8 cellular contexts compared by ENCODE assay signal in genomic region chr14:75711134-75711795, GRCh38. TPM values are rescaled to one million over a fixed set of nuclear protein-coding genes. Genes with fewer than 3 reads are reported as not detected.
DNase-seq lines count a peak whose midpoint lies in the region; ATAC-seq, FAIRE-seq and TF ChIP-seq lines count a peak whose summit lies in the region.

No MANE protein-coding gene starts in this region.

- H3K9me3 ChIP-seq in colonic mucosa (no peaks in the 10 kb centered on the region), HepG2 (ENCODE audit: low read length) (no peaks in the 10 kb centered on the region), upper lobe of left lung (no peaks in the 10 kb centered on the region)

- TF ChIP-seq EP300 in HepG2 (IDR thresholded peaks at IDR 0.05; ENCODE audit: low read depth in 2 of 2, low read length in 2 of 2) (no peak), HepG2 (CRISPR knock-in tag; IDR thresholded peaks at IDR 0.05; ENCODE audit: borderline replicate concordance) (no peak), upper lobe of left lung (IDR thresholded peaks at IDR 0.05) (no peak)

- no peaks in the 10 kb centered on the region for H3K79me2 ChIP-seq in HepG2 (ENCODE audit: insufficient read depth, low read length)

- H3K27me3 ChIP-seq in colonic mucosa (no peaks in the 10 kb centered on the region), HepG2 (ENCODE audit: control insufficient read depth in 1 of 2, insufficient read depth in 2 of 2, low read length in 2 of 2) (no peaks in the 10 kb centered on the region), upper lobe of left lung (no peaks in the 10 kb centered on the region)

- in situ Hi-C loops in HepG2 (cut with HindIII; ENCODE audit: extremely low pct_ligation_motif_present, low pct_unique_long_range_greater_than_20kb) = loop anchor here (5.0 to 25.0 kb wide), 2 partner anchors 271 to 676 kb away; partner anchors contain the start of genes ESRRB and TGFB3

- no peaks in the 10 kb centered on the region for H3K4me1 ChIP-seq in colonic mucosa
- H3K4me1 ChIP-seq in HepG2 (ENCODE audit: insufficient read depth, low read length) = peaks cover 25% of the 10 kb centered on the region
- H3K4me1 ChIP-seq in upper lobe of left lung = peaks cover 6 to 17% (median 13%) of the 10 kb centered on the region in 4 donors

- intact Hi-C loops in colonic mucosa (cut with DNase I) (no loop called here), HepG2 (cut with micrococcal nuclease; ENCODE audit: unreplicated experiment) (loop anchor here (1.0 to 10.0 kb wide), 4 partner anchors 81 to 271 kb away; no protein-coding TSS in a partner anchor)

- H4K20me1 ChIP-seq in HepG2 (ENCODE audit: insufficient read depth, low read length) = no peaks in the 10 kb centered on the region

- TF ChIP-seq RAD21 in HepG2 (CRISPR knock-in tag; IDR thresholded peaks at IDR 0.05) = no peak

- H3K9ac ChIP-seq in colonic mucosa (ENCODE audit: low read depth in 2 of 2, low read length in 2 of 2) (no peak overlapping the region), HepG2 (ENCODE audit: insufficient read depth, low read depth, low read length) (no peak overlapping the region)

- H3K4me2 ChIP-seq in HepG2 (ENCODE audit: low read depth, low read length) = peak overlapping the region; percentile 66

- peak; percentile 67 for ATAC-seq in HepG2
- peak; percentile 48 to 79 for ATAC-seq in upper lobe of left lung (ENCODE audit: low FRiP score in 2 of 2)
- no peak for ATAC-seq in GM18519 (IDR thresholded peaks at IDR 0.05; ENCODE audit: low FRiP score, unreplicated experiment)

- no peak for FAIRE-seq in HepG2 (lab: Jason Lieb, UNC)

- TF ChIP-seq CTCF in AG09309 (IDR thresholded peaks at IDR 0.05; ENCODE audit: control insufficient read depth, insufficient read depth, low read depth, low read length, missing control alignments) = peak; percentile 93
- TF ChIP-seq CTCF in GM12873 (IDR thresholded peaks at IDR 0.05; ENCODE audit: insufficient read depth, low read depth, low read length, missing control alignments) = peak; percentile 77
- TF ChIP-seq CTCF in colonic mucosa (IDR thresholded peaks at IDR 0.05) = peak; percentile 33
- TF ChIP-seq CTCF in HepG2 (CRISPR knock-in tag; IDR thresholded peaks at IDR 0.05) = peak; percentile 61
- peak; percentile 24 to 63 (median 56) for TF ChIP-seq CTCF in upper lobe of left lung (IDR thresholded peaks at IDR 0.05)

- WGBS in HepG2 (ENCODE audit: low lambda C conversion rate) = 75% methylated on average over 4 of the region's 4 CpGs
- 65 to 69% methylated on average over 4 of the region's 4 CpGs for WGBS in upper lobe of left lung, 2 donors

- CTCF ChIA-PET in HepG2 (lab: Yijun Ruan, JAX; ENCODE audit: low intra/inter-chr PET ratio, low total read pairs) = interaction anchor here (0.6 to 1.4 kb wide), 2 partner anchors 173 to 269 kb away, joined by 3 to 4 read pairs; no protein-coding TSS in a partner anchor

- no peak overlapping the region for H2AFZ ChIP-seq in HepG2 (ENCODE audit: low read length)

- TF ChIP-seq POLR2A in HepG2 (IDR thresholded peaks at IDR 0.05; ENCODE audit: insufficient read depth in 1 of 2, low read depth in 2 of 2, low read length in 2 of 2) = no peak
- no peak for TF ChIP-seq POLR2A in upper lobe of left lung (IDR thresholded peaks at IDR 0.05)

- H3K36me3 ChIP-seq in colonic mucosa = no peaks in the 10 kb centered on the region
- H3K36me3 ChIP-seq in HepG2 (replicated peaks in 1 of 2; ENCODE audit: control insufficient read depth in 1 of 2, insufficient read depth in 2 of 2, low read length in 2 of 2) = peaks cover 0 to 4% of the 10 kb centered on the region in 2 experiments; a peak in 2 of 5 replicates
- H3K36me3 ChIP-seq in upper lobe of left lung = peaks cover 0 to 15% (median 4%) of the 10 kb centered on the region in 4 donors

- POLR2A ChIA-PET in HepG2 (lab: Yijun Ruan, JAX) = interaction anchor here (0.7 to 1.0 kb wide), 2 partner anchors 18 to 271 kb away, joined by 3 read pairs; no protein-coding TSS in a partner anchor

- H3K27ac ChIP-seq in colonic mucosa (no peak overlapping the region), HepG2 (ENCODE audit: extremely low read length, insufficient read depth, low read length) (peak overlapping the region; percentile 70), upper lobe of left lung (peak overlapping the region; percentile 64 to 76 (median 75))

- H3K4me3 ChIP-seq in AG09309 (ENCODE audit: control insufficient read depth, low read depth, low read length) (no peak overlapping the region), colonic mucosa (no peak overlapping the region), HepG2 (replicated peaks in 1 of 3; ENCODE audit: insufficient read depth in 1 of 3, low read depth in 2 of 3, low read length in 3 of 3) (no peak overlapping the region), upper lobe of left lung (no peak overlapping the region)

- BruUV-seq in HepG2 (replicated peaks; lab: Mats Ljungman, UMichigan) = no TSS peak

- DNase-seq in AG09309 (ENCODE audit: low read depth) (peak; percentile 29), NCI-H748 (lab: John Stamatoyannopoulos, UW; ENCODE audit: unreplicated experiment) (peak; percentile 38), colonic mucosa (no peak), HepG2 (ENCODE audit: low spot score) (peak; percentile 47), upper lobe of left lung (peak in 1 of 2 donors; percentile 24)
- DNase-seq in activated CD8-positive, alpha-beta memory T cell treated with anti-CD3 and anti-CD28 coated beads, Interleukin-2, amount 50 U/mL, for 48 hours = no peak

TF ChIP-seq in HepG2, 621 proteins besides CTCF, POLR2A, EP300 and RAD21 (continues in another document):
- TF ChIP-seq STAG1 (CRISPR knock-in tag; IDR thresholded peaks at IDR 0.05) (peak; percentile 74), DR1 (CRISPR knock-in tag; IDR thresholded peaks at IDR 0.05) (no peak), CC2D1A (CRISPR knock-in tag; IDR thresholded peaks at IDR 0.05) (no peak), ZNF225 (CRISPR knock-in tag; IDR thresholded peaks at IDR 0.05) (no peak), GZF1 (CRISPR knock-in tag; IDR thresholded peaks at IDR 0.05) (no peak), NFATC3 (CRISPR knock-in tag; IDR thresholded peaks at IDR 0.05) (no peak), SMC3 (IDR thresholded peaks at IDR 0.05; ENCODE audit: low read length) (peak; percentile 57), TRIM24 (CRISPR knock-in tag; IDR thresholded peaks at IDR 0.05) (no peak), SRF (IDR thresholded peaks at IDR 0.05; ENCODE audit: low read depth, low read length) (no peak), SCMH1 (CRISPR knock-in tag; IDR thresholded peaks at IDR 0.05; ENCODE audit: borderline replicate concordance) (no peak)

RNA-seq across cellular contexts. Expression of gene TTLL5, which starts 50.2 kb away (rescaled TPM):
- 10 to 100 TPM; 26.5 to 37.3 TPM for total RNA-seq in colonic mucosa
- 18.8 and 22.0 TPM in 2 replicates for total RNA-seq in HepG2 (2016; rRNA removed; fragmentation: Illumina TruSeq; extraction: Trizol)
- 11.0 and 13.0 TPM in 2 replicates for total RNA-seq in HepG2 (2016; cell fraction: cytosol; rRNA removed; fragmentation: Illumina TruSeq; extraction: Trizol; ENCODE audit: low read depth)
- 18.4 and 19.9 TPM in 2 replicates for total RNA-seq in HepG2 (2016; cell fraction: insoluble cytoplasmic fraction; rRNA removed; fragmentation: Illumina TruSeq; extraction: Trizol)
- 15.7 and 19.1 TPM in 2 replicates for total RNA-seq in HepG2 (2016; cell fraction: membrane; rRNA removed; fragmentation: Illumina TruSeq; extraction: Trizol)
- 48.7 and 50.9 TPM in 2 replicates for total RNA-seq in HepG2 (2016; cell fraction: nucleus; rRNA removed; fragmentation: Illumina TruSeq; extraction: Trizol)
- polyA plus RNA-seq in HepG2 (2011; rRNA removed) = 9.5 and 11.8 TPM in 2 replicates
- polyA plus RNA-seq in HepG2 (2011; cell fraction: cytosol; rRNA removed) = 7.3 and 8.3 TPM in 2 replicates
- polyA plus RNA-seq in HepG2 (2011; cell fraction: nucleus; rRNA removed) = 11.3 and 11.7 TPM in 2 replicates
- 10.1 and 11.0 TPM in 2 replicates for polyA plus RNA-seq in HepG2 (2012)
- polyA plus RNA-seq in HepG2 (2016; cell fraction: cytosol; fragmentation: Illumina TruSeq; extraction: Trizol; ENCODE audit: low read depth) = 5.1 and 5.9 TPM in 2 replicates
- 23.6 and 26.9 TPM in 2 replicates for polyA plus RNA-seq in HepG2 (2016; cell fraction: insoluble cytoplasmic fraction; fragmentation: Illumina TruSeq; extraction: Trizol; ENCODE audit: low read depth)
- polyA plus RNA-seq in HepG2 (2016; cell fraction: membrane; fragmentation: Illumina TruSeq; extraction: Trizol; ENCODE audit: low read depth) = 15.3 and 15.6 TPM in 2 replicates
- polyA plus RNA-seq in HepG2 (2016; cell fraction: nucleus; fragmentation: Illumina TruSeq; extraction: Trizol; ENCODE audit: insufficient read depth, low read depth) = 18.3 and 22.1 TPM in 2 replicates
- polyA minus RNA-seq in HepG2 (2011; rRNA and poly(A)+ RNA removed; ENCODE audit: low replicate concordance) = 29.7 and 74.9 TPM in 2 replicates
- polyA minus RNA-seq in HepG2 (2011; cell fraction: cytosol; rRNA and poly(A)+ RNA removed) = 13.5 and 18.4 TPM in 2 replicates
- 88.6 and 109 TPM in 2 replicates for polyA minus RNA-seq in HepG2 (2011; cell fraction: nucleus; rRNA and poly(A)+ RNA removed)
- total RNA-seq in upper lobe of left lung = 10 to 100 TPM; 24.5 to 85.9 (median 33.5) TPM

RNA-seq across cellular contexts. Expression of gene ERG28, which starts 50.6 kb away (rescaled TPM):
- total RNA-seq in colonic mucosa = 10 to 100 TPM; 24.4 to 32.3 TPM
- total RNA-seq in HepG2 (2016; rRNA removed; fragmentation: Illumina TruSeq; extraction: Trizol) = 21.5 and 27.3 TPM in 2 replicates
- 16.0 and 22.3 TPM in 2 replicates for total RNA-seq in HepG2 (2016; cell fraction: cytosol; rRNA removed; fragmentation: Illumina TruSeq; extraction: Trizol; ENCODE audit: low read depth)
- 21.0 and 26.7 TPM in 2 replicates for total RNA-seq in HepG2 (2016; cell fraction: insoluble cytoplasmic fraction; rRNA removed; fragmentation: Illumina TruSeq; extraction: Trizol)
- total RNA-seq in HepG2 (2016; cell fraction: membrane; rRNA removed; fragmentation: Illumina TruSeq; extraction: Trizol) = 22.9 and 30.8 TPM in 2 replicates
- 20.8 and 22.6 TPM in 2 replicates for total RNA-seq in HepG2 (2016; cell fraction: nucleus; rRNA removed; fragmentation: Illumina TruSeq; extraction: Trizol)
- 32.3 and 34.7 TPM in 2 replicates for polyA plus RNA-seq in HepG2 (2011; rRNA removed)
- polyA plus RNA-seq in HepG2 (2011; cell fraction: cytosol; rRNA removed) = 26.1 and 37.7 TPM in 2 replicates
- polyA plus RNA-seq in HepG2 (2011; cell fraction: nucleus; rRNA removed) = 5.1 and 9.0 TPM in 2 replicates
- polyA plus RNA-seq in HepG2 (2012) = 25.0 and 31.3 TPM in 2 replicates
- 30.9 and 48.9 TPM in 2 replicates for polyA plus RNA-seq in HepG2 (2016; cell fraction: cytosol; fragmentation: Illumina TruSeq; extraction: Trizol; ENCODE audit: low read depth)
- 45.2 and 45.6 TPM in 2 replicates for polyA plus RNA-seq in HepG2 (2016; cell fraction: insoluble cytoplasmic fraction; fragmentation: Illumina TruSeq; extraction: Trizol; ENCODE audit: low read depth)
- polyA plus RNA-seq in HepG2 (2016; cell fraction: membrane; fragmentation: Illumina TruSeq; extraction: Trizol; ENCODE audit: low read depth) = 42.1 and 53.5 TPM in 2 replicates
- polyA plus RNA-seq in HepG2 (2016; cell fraction: nucleus; fragmentation: Illumina TruSeq; extraction: Trizol; ENCODE audit: insufficient read depth, low read depth) = 59.5 and 64.5 TPM in 2 replicates
- polyA minus RNA-seq in HepG2 (2011; rRNA and poly(A)+ RNA removed; ENCODE audit: low replicate concordance) = 20.1 and 27.6 TPM in 2 replicates
- 7.5 and 9.6 TPM in 2 replicates for polyA minus RNA-seq in HepG2 (2011; cell fraction: cytosol; rRNA and poly(A)+ RNA removed)
- 7.2 and 9.6 TPM in 2 replicates for polyA minus RNA-seq in HepG2 (2011; cell fraction: nucleus; rRNA and poly(A)+ RNA removed)
- 10 to 100 TPM in 5 of 6 donors, 1 to 10 TPM in 1; 6.3 to 36.0 (median 17.3) TPM for total RNA-seq in upper lobe of left lung

Comparison
In these comparisons a context has a peak if more than half of its experiments do, and no peak if none do; other contexts are left out.
1. DNase-seq: peak in AG09309 (single experiment), NCI-H748 (single experiment) and HepG2 (single experiment); none in colonic mucosa (single experiment) and activated CD8-positive, alpha-beta memory T cell treated with anti-CD3 and anti-CD28 coated beads, Interleukin-2, amount 50 U/mL, for 48 hours (single experiment).
2. CTCF ChIP-seq: peak in every context shown above with its lines; median percentile 93 in AG09309; 77 in GM12873; 61 in HepG2; 56 in upper lobe of left lung; 33 in colonic mucosa.